ENCODE assay signal across 18 cellular contexts in the genomic region with DNA sequence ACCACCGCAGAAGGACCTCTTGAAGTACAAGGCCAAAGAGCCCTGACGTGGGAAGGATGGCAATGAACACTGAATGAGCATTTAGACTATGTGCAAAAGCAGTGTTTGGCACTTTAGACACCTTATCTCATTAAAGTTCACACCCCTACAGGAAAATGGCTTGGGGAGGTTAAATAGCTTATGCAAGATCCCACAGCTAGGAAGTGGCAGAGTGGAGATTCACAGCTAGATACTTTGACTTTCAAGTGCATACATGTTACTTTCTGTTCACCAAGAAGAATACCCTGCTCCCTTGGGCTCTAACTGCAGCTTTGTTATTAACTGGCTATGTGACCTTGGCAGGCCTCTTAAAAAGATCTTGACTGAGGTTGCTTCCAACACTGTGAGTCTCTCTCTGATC. TPM values are rescaled to one million over a fixed set of nuclear protein-coding genes. Genes with fewer than 3 reads are reported as not detected.
DNase-seq lines count a peak whose midpoint lies in the region; ATAC-seq and TF ChIP-seq lines count a peak whose summit lies in the region.
"Had no signal": no experiment of that assay in that cellular context is flagged by ENCODE, and none has a peak within 500 bp of the region (broad histone marks: within the 10 kb centered on the region; RNA-seq: fewer than 3 reads in every experiment).

No MANE protein-coding gene starts in this region.

- no peak overlapping the region for H3K4ac ChIP-seq in mesenchymal stem cell (ENCODE audit: low read depth in 1 of 2, low read length in 2 of 2)

- H3K4me3 Mint-ChIP-seq in effector memory CD8-positive, alpha-beta T cell = peak overlapping the region in 1 of 2 donors; percentile 43
- H3K4me3 Mint-ChIP-seq in GM23338 = no peak overlapping the region
- H3K4me3 Mint-ChIP-seq: activated naive CD4-positive, alpha-beta T cell treated with anti-CD3 and anti-CD28 coated beads, Interleukin-2, amount 50 U/mL, for 24 hours; B cell; H9; naive B cell had no signal

- H3K27me3 Mint-ChIP-seq in effector memory CD8-positive, alpha-beta T cell = no peaks in the 10 kb centered on the region
- H3K27me3 Mint-ChIP-seq in GM23338 (ENCODE audit: insufficient read depth, low read depth, poor library complexity) = peaks cover 3% of the 10 kb centered on the region
- H3K27me3 Mint-ChIP-seq: activated naive CD4-positive, alpha-beta T cell treated with anti-CD3 and anti-CD28 coated beads, Interleukin-2, amount 50 U/mL, for 24 hours had no signal

- no peak overlapping the region for H3K9ac ChIP-seq in mesenchymal stem cell (ENCODE audit: low read length)

- H3K27me3 ChIP-seq in mesenchymal stem cell (ENCODE audit: control insufficient read depth in 1 of 2, insufficient read depth in 1 of 2, low read length in 2 of 2) (peaks cover 6 to 7% of the 10 kb centered on the region in 2 experiments), GM23338 (ENCODE audit: insufficient read depth) (no peaks in the 10 kb centered on the region)

- H2BK12ac ChIP-seq in mesenchymal stem cell (ENCODE audit: low read length in 2 of 2) = no peak overlapping the region

- 100% methylated on average over 1 of the region's 2 CpGs for WGBS in mesenchymal stem cell

- H3K4me2 ChIP-seq in mesenchymal stem cell (ENCODE audit: low read length, poor library complexity, severe bottlenecking) (no peak overlapping the region), GM23338 (no peak overlapping the region)

- H3K27ac Mint-ChIP-seq in effector memory CD8-positive, alpha-beta T cell = peak overlapping the region in 1 of 2 donors; percentile 67
- H3K27ac Mint-ChIP-seq in GM23338 = no peak overlapping the region
- H3K27ac Mint-ChIP-seq: B cell, H9, naive B cell had no signal

- ATAC-seq in GM18498 (IDR thresholded peaks at IDR 0.05; ENCODE audit: unreplicated experiment) (peak; percentile 55), GM19025 (IDR thresholded peaks at IDR 0.05; ENCODE audit: low read depth, unreplicated experiment) (peak; percentile 42), HG03378 (IDR thresholded peaks at IDR 0.05; ENCODE audit: unreplicated experiment) (peak; percentile 63), GM23338 (no peak), GM18519 (IDR thresholded peaks at IDR 0.05; ENCODE audit: low FRiP score, unreplicated experiment) (no peak)
- peak; percentile 85 for ATAC-seq in effector memory CD8-positive, alpha-beta T cell (replicated peaks)
- ATAC-seq: esophagus mucosa, Panc1 had no signal

- H3K4me1 ChIP-seq in mesenchymal stem cell (ENCODE audit: control insufficient read depth, insufficient read depth, low read depth, low read length) (no peaks in the 10 kb centered on the region), GM23338 (ENCODE audit: insufficient read depth) (no peaks in the 10 kb centered on the region)

- H2AK5ac ChIP-seq in mesenchymal stem cell (ENCODE audit: low read length, severe bottlenecking) = no peak overlapping the region

- H3K79me2 ChIP-seq in GM23338 (replicated peaks; ENCODE audit: insufficient read depth) = no peaks in the 10 kb centered on the region

- no peaks in the 10 kb centered on the region for H3K79me1 ChIP-seq in mesenchymal stem cell (replicated peaks; ENCODE audit: low read length, poor library complexity, severe bottlenecking)

- no peaks in the 10 kb centered on the region for H3K36me3 Mint-ChIP-seq in effector memory CD8-positive, alpha-beta T cell (ENCODE audit: insufficient read depth)
- no peaks in the 10 kb centered on the region for H3K36me3 Mint-ChIP-seq in GM23338 (ENCODE audit: low read depth)
- H3K36me3 Mint-ChIP-seq: activated naive CD4-positive, alpha-beta T cell treated with anti-CD3 and anti-CD28 coated beads, Interleukin-2, amount 50 U/mL, for 24 hours; naive B cell had no signal

- H4K8ac ChIP-seq in mesenchymal stem cell (ENCODE audit: low read length) = no peak overlapping the region

- H3K4me3 ChIP-seq in mesenchymal stem cell (ENCODE audit: insufficient read depth in 1 of 2, low read depth in 1 of 2, low read length in 2 of 2) = no peak overlapping the region
- H3K4me3 ChIP-seq in GM23338 = no peak overlapping the region
- H3K4me3 ChIP-seq: lung had no signal

- H2AFZ ChIP-seq in mesenchymal stem cell (ENCODE audit: low read depth, low read length) = no peak overlapping the region
- no peak overlapping the region for H2AFZ ChIP-seq in GM23338

- 0 out of 2 replicates have a peak, but pooled peaks cover 3% of the 10 kb centered on the region for H3K9me2 ChIP-seq in GM23338 (ENCODE audit: insufficient read depth)

- H3K36me3 ChIP-seq in mesenchymal stem cell (ENCODE audit: control insufficient read depth in 1 of 2, insufficient read depth in 2 of 2, low read depth in 1 of 2, low read length in 2 of 2) (no peaks in the 10 kb centered on the region), GM23338 (ENCODE audit: insufficient read depth) (no peaks in the 10 kb centered on the region)

- no peak overlapping the region for H3K18ac ChIP-seq in mesenchymal stem cell (ENCODE audit: low read depth in 1 of 2, low read length in 2 of 2)

- H3F3A ChIP-seq in GM23338 (replicated peaks; ENCODE audit: low read depth) = no peaks in the 10 kb centered on the region

- H3K9me3 Mint-ChIP-seq in effector memory CD8-positive, alpha-beta T cell = peaks cover 0 to 2% of the 10 kb centered on the region in 2 donors
- H3K9me3 Mint-ChIP-seq in GM23338 = no peaks in the 10 kb centered on the region
- H3K9me3 Mint-ChIP-seq: activated naive CD4-positive, alpha-beta T cell treated with anti-CD3 and anti-CD28 coated beads, Interleukin-2, amount 50 U/mL, for 24 hours; H9; naive B cell had no signal

- no peak overlapping the region for H4K91ac ChIP-seq in mesenchymal stem cell (ENCODE audit: low read length)

- no peak overlapping the region for H2BK120ac ChIP-seq in mesenchymal stem cell (ENCODE audit: low read depth, low read length)

- H3K4me1 Mint-ChIP-seq in effector memory CD8-positive, alpha-beta T cell (ENCODE audit: low read depth in 2 of 2) = peaks cover 15 to 25% of the 10 kb centered on the region in 2 donors
- H3K4me1 Mint-ChIP-seq in GM23338 = no peaks in the 10 kb centered on the region
- H3K4me1 Mint-ChIP-seq: B cell, H9, naive B cell had no signal

- no peak overlapping the region for H2BK15ac ChIP-seq in mesenchymal stem cell (ENCODE audit: low read depth, poor library complexity, severe bottlenecking)

- peak in 2 of 3 experiments; percentile 2 to 26 for DNase-seq in effector memory CD8-positive, alpha-beta T cell
- DNase-seq in mesenchymal stem cell (no peak), GM23338 (ENCODE audit: low spot score) (no peak)
- DNase-seq: DMS153, H9, naive B cell, NCI-H2107, NCI-H69, posterior cingulate gyrus had no signal

- TF ChIP-seq CTCF in GM23338 (conservative IDR thresholded peaks at IDR 0.05; ENCODE audit: low read depth in 2 of 2) = no peak

- no peak overlapping the region for H3K14ac ChIP-seq in mesenchymal stem cell (ENCODE audit: low read length in 2 of 2)

- no peak overlapping the region for H3K23ac ChIP-seq in mesenchymal stem cell (ENCODE audit: low read length in 2 of 2)

- H2BK5ac ChIP-seq in mesenchymal stem cell (ENCODE audit: low read depth, low read length, poor library complexity, severe bottlenecking) = no peak overlapping the region

- no peaks in the 10 kb centered on the region for H4K20me1 ChIP-seq in GM23338 (replicated peaks; ENCODE audit: insufficient read depth)

- no peaks in the 10 kb centered on the region for H3K9me3 ChIP-seq in mesenchymal stem cell (ENCODE audit: control insufficient read depth, low read length)

- H3K27ac ChIP-seq in mesenchymal stem cell (ENCODE audit: low read length, poor library complexity, severe bottlenecking) (no peak overlapping the region), GM23338 (ENCODE audit: low read depth) (no peak overlapping the region)

TF ChIP-seq in GM23338, 12 proteins besides CTCF, POLR2A, EP300 and RAD21:
- no peak for TF ChIP-seq ZNF331 (CRISPR knock-in tag; IDR thresholded peaks at IDR 0.05; ENCODE audit: low read depth)

RNA-seq across cellular contexts. Expression of gene ICOS, which starts 58.2 kb away (rescaled TPM):
- not detected for polyA plus RNA-seq in mesenchymal stem cell (2013, experiment 1 of 2)
- polyA plus RNA-seq in mesenchymal stem cell (2013, experiment 2 of 2) = not detected
- total RNA-seq in GM23338 (2014; rRNA removed; shearing (Covaris generic)) = not detected in 2 replicates
- not detected in 2 replicates for polyA plus RNA-seq in GM23338 (2016; fragmentation: Nextera tagmentation; extraction: Ambion mirVana)
- total RNA-seq: B cell, esophagus mucosa, H9 had no signal

Comparison
In these comparisons a context has a peak if more than half of its experiments do, and no peak if none do; other contexts are left out.
1. ATAC-seq: peak in GM18498 (single experiment), GM19025 (single experiment), HG03378 (single experiment) and effector memory CD8-positive, alpha-beta T cell (single experiment); none in GM23338 (single experiment) and GM18519 (single experiment).
2. DNase-seq: peak in effector memory CD8-positive, alpha-beta T cell (2 of 3); none in mesenchymal stem cell (single experiment) and GM23338 (single experiment).